Comparison of ENCODE assay signal across 8 cellular contexts in genomic region chr2:88350641-88351601, GRCh38.
DNase-seq lines count a peak whose midpoint lies in the region; ATAC-seq, FAIRE-seq and TF ChIP-seq lines count a peak whose summit lies in the region.

No MANE protein-coding gene starts in this region.

- H3K79me2 ChIP-seq in OCI-LY3 (ENCODE audit: low read length), result no peaks in the 10 kb centered on the region

- CTCF ChIA-PET in CD4-positive, alpha-beta T cell (lab: Charles Lee), result interaction anchor here (0.9 to 1.6 kb wide), 2 partner anchors 9 to 26 kb away, joined by 3 read pairs; no protein-coding TSS in a partner anchor

- H3K36me3 Mint-ChIP-seq in CD4-positive, alpha-beta T cell (ENCODE audit: low read depth), result no peaks in the 10 kb centered on the region

- H3K4me3 ChIP-seq in OCI-LY3 (ENCODE audit: low read length) (no peak overlapping the region), upper lobe of right lung (peak overlapping the region; percentile 32)

- H3K4me1 ChIP-seq in OCI-LY3 (ENCODE audit: low read length) (no peaks in the 10 kb centered on the region), upper lobe of right lung (peaks cover 5% of the 10 kb centered on the region)

- no peaks in the 10 kb centered on the region for H3K9me3 ChIP-seq in CD4-positive, alpha-beta T cell (ENCODE audit: control insufficient read depth, low read length)
- H3K9me3 ChIP-seq in OCI-LY3 (ENCODE audit: insufficient read depth, low read length), result no peaks in the 10 kb centered on the region
- no peaks in the 10 kb centered on the region for H3K9me3 ChIP-seq in upper lobe of right lung

- H3K9ac ChIP-seq in OCI-LY3 (ENCODE audit: low read length), result no peak overlapping the region

- peak; percentile 13 to 70 (median 53) for DNase-seq in CD4-positive, alpha-beta T cell
- peak; percentile 50 for DNase-seq in H54 (ENCODE audit: insufficient read length, low spot score)
- peak; percentile 47 for DNase-seq in activated effector memory CD4-positive, alpha-beta T cell treated with Interleukin-2 at 50 U/mL for 16 hours
- DNase-seq in head of caudate nucleus, result peak; percentile 26 to 82 (median 62)
- peak in 7 of 10 donors; percentile 15 to 88 (median 32) for DNase-seq in posterior cingulate gyrus
- DNase-seq in upper lobe of right lung, result peak; percentile 83
- no peak for DNase-seq in SHP77 (lab: John Stamatoyannopoulos, UW)

- no peak for FAIRE-seq in H54 (lab: Jason Lieb, UNC)

- POLR2A ChIA-PET in CD4-positive, alpha-beta T cell (lab: Charles Lee), result no interaction called here

- no peaks in the 10 kb centered on the region for H3K36me3 ChIP-seq in OCI-LY3 (replicated peaks; ENCODE audit: low read depth, low read length)
- H3K36me3 ChIP-seq in upper lobe of right lung, result no peaks in the 10 kb centered on the region

- H2AFZ ChIP-seq in OCI-LY3 (ENCODE audit: low read depth, low read length), result no peak overlapping the region

- peaks cover 19% of the 10 kb centered on the region for H3K27me3 ChIP-seq in CD4-positive, alpha-beta T cell (ENCODE audit: control insufficient read depth, insufficient read depth, low read length)
- H3K27me3 ChIP-seq in OCI-LY3 (ENCODE audit: low read depth, low read length) (no peaks in the 10 kb centered on the region; the same call in 1 of the 2 replicates), upper lobe of right lung (peaks cover 30% of the 10 kb centered on the region)

- no peak overlapping the region for H3K4me2 ChIP-seq in OCI-LY3 (ENCODE audit: low read length)

- no peak for TF ChIP-seq POLR2A in H54 (IDR thresholded peaks at IDR 0.05; ENCODE audit: low read depth, low read length)

- H3K27ac ChIP-seq in CD4-positive, alpha-beta T cell (ENCODE audit: low read depth, low read length), result no peak overlapping the region
- H3K27ac ChIP-seq in OCI-LY3 (ENCODE audit: low read length) (no peak overlapping the region), upper lobe of right lung (no peak overlapping the region)

- intact Hi-C loops in CD4-positive, alpha-beta T cell (cut with DNase I, micrococcal nuclease), result no loop called here
- intact Hi-C loops in head of caudate nucleus (cut with DNase I) (no loop called here), posterior cingulate gyrus (cut with DNase I) (no loop called here), upper lobe of right lung (cut with DNase I) (no loop called here)

- H4K20me1 ChIP-seq in OCI-LY3 (ENCODE audit: insufficient read depth, low read length), result no peaks in the 10 kb centered on the region

- ATAC-seq in CD4-positive, alpha-beta T cell (ENCODE audit: poor library complexity), result peak; percentile 57
- peak; percentile 92 for ATAC-seq in upper lobe of right lung

- no peaks in the 10 kb centered on the region for H3K4me1 Mint-ChIP-seq in CD4-positive, alpha-beta T cell (ENCODE audit: low read depth)

- H3K4me3 Mint-ChIP-seq in CD4-positive, alpha-beta T cell, result peak overlapping the region; percentile 66

- H3K27ac Mint-ChIP-seq in CD4-positive, alpha-beta T cell, result no peak overlapping the region

- H3K9me3 Mint-ChIP-seq in CD4-positive, alpha-beta T cell, result no peaks in the 10 kb centered on the region

- peaks cover 61% of the 10 kb centered on the region for H3K27me3 Mint-ChIP-seq in CD4-positive, alpha-beta T cell

- peak; percentile 66 for TF ChIP-seq CTCF in CD4-positive, alpha-beta T cell (IDR thresholded peaks at IDR 0.05)
- TF ChIP-seq CTCF in OCI-LY3 (IDR thresholded peaks at IDR 0.05; ENCODE audit: low read depth, low read length) (peak; percentile 41), upper lobe of right lung (IDR thresholded peaks at IDR 0.05) (peak; percentile 66)

Comparison
In these comparisons a context has a peak if more than half of its experiments do, and no peak if none do; other contexts are left out.
1. DNase-seq: peak in CD4-positive, alpha-beta T cell (10 of 10), H54 (single experiment), activated effector memory CD4-positive, alpha-beta T cell treated with Interleukin-2 at 50 U/mL for 16 hours (single experiment), head of caudate nucleus (42 of 42), posterior cingulate gyrus (7 of 10) and upper lobe of right lung (single experiment); none in SHP77 (0 of 2).
2. Peak in every context shown above with its lines, with median percentiles within 50 percentile points of each other: CTCF ChIP-seq.